ENCODE assay signal across 2 cellular contexts in genomic region chr9:4803670-4804530, GRCh38.
A peak's percentile ranks its signal among the peaks of the same experiment; 100 is the strongest.
TF ChIP-seq lines count a peak whose summit lies in the region.

No MANE protein-coding gene starts in this region.

TF ChIP-seq in liver, 16 proteins besides CTCF, POLR2A, EP300 and RAD21:
- TF ChIP-seq JUND (IDR thresholded peaks at IDR 0.05) (peak in 1 of 2 donors; percentile 39), FOXA2 (IDR thresholded peaks at IDR 0.05) (no peak), NR2F2 (IDR thresholded peaks at IDR 0.05) (no peak), RXRA (IDR thresholded peaks at IDR 0.05) (peak; percentile 61 to 82), HNF4A (conservative IDR thresholded peaks at IDR 0.05) (peak; percentile 58 to 62), GABPA (IDR thresholded peaks at IDR 0.05 in 1 of 2, conservative IDR thresholded peaks at IDR 0.05 in 1 of 2) (no peak), EGR1 (IDR thresholded peaks at IDR 0.05; ENCODE audit: low read depth in 2 of 2) (no peak), YY1 (IDR thresholded peaks at IDR 0.05) (peak; percentile 39), TAF1 (conservative IDR thresholded peaks at IDR 0.05) (no peak), SP1 (IDR thresholded peaks at IDR 0.05) (peak; percentile 79)
- TF ChIP-seq, protein P1, sequence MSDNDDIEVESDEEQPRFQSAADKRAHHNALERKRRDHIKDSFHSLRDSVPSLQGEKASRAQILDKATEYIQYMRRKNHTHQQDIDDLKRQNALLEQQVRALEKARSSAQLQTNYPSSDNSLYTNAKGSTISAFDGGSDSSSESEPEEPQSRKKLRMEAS (IDR thresholded peaks at IDR 0.05): no peak

TF ChIP-seq in HepG2, 621 proteins besides CTCF, POLR2A, EP300 and RAD21:
- TF ChIP-seq, protein P2, sequence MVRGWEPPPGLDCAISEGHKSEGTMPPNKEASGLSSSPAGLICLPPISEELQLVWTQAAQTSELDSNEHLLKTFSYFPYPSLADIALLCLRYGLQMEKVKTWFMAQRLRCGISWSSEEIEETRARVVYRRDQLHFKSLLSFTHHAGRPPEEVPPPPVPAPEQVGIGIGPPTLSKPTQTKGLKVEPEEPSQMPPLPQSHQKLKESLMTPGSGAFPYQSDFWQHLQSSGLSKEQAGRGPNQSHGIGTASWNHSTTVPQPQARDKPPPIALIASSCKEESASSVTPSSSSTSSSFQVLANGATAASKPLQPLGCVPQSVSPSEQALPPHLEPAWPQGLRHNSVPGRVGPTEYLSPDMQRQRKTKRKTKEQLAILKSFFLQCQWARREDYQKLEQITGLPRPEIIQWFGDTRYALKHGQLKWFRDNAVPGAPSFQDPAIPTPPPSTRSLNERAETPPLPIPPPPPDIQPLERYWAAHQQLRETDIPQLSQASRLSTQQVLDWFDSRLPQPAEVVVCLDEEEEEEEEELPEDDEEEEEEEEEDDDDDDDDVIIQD (CRISPR knock-in tag; IDR thresholded peaks at IDR 0.05; ENCODE audit: low read depth): no peak
- TF ChIP-seq LCORL (IDR thresholded peaks at IDR 0.05) (no peak), LCORL (CRISPR knock-in tag; IDR thresholded peaks at IDR 0.05) (no peak), MTA1 (CRISPR knock-in tag; IDR thresholded peaks at IDR 0.05; ENCODE audit: borderline replicate concordance) (no peak), ZNF264 (CRISPR knock-in tag; IDR thresholded peaks at IDR 0.05) (no peak), CBX1 (IDR thresholded peaks at IDR 0.05; ENCODE audit: low read depth) (no peak), ATRX (CRISPR knock-in tag; IDR thresholded peaks at IDR 0.05; ENCODE audit: borderline replicate concordance) (no peak), PCBP1 (IDR thresholded peaks at IDR 0.05; ENCODE audit: borderline replicate concordance, low read depth, low read length) (no peak), ZNF343 (CRISPR knock-in tag; IDR thresholded peaks at IDR 0.05) (no peak), ZNF441 (CRISPR knock-in tag; IDR thresholded peaks at IDR 0.05; ENCODE audit: borderline replicate concordance) (no peak), ZNF263 (CRISPR knock-in tag; IDR thresholded peaks at IDR 0.05) (no peak), ZNF484 (CRISPR knock-in tag; IDR thresholded peaks at IDR 0.05; ENCODE audit: borderline replicate concordance, low read depth) (no peak), ZNF746 (CRISPR knock-in tag; IDR thresholded peaks at IDR 0.05) (no peak), GABPB1 (CRISPR knock-in tag; IDR thresholded peaks at IDR 0.05) (no peak), POLR2AphosphoS5 (IDR thresholded peaks at IDR 0.05; ENCODE audit: low read depth, low read length) (no peak), MXD3 (CRISPR knock-in tag; IDR thresholded peaks at IDR 0.05) (no peak), SMC3 (IDR thresholded peaks at IDR 0.05; ENCODE audit: low read length) (no peak)
- TF ChIP-seq, protein P3, sequence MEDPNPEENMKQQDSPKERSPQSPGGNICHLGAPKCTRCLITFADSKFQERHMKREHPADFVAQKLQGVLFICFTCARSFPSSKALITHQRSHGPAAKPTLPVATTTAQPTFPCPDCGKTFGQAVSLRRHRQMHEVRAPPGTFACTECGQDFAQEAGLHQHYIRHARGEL (CRISPR knock-in tag; IDR thresholded peaks at IDR 0.05): no peak
TF ChIP-seq in HepG2: peak in this region for 0.
